In the genomic region with DNA sequence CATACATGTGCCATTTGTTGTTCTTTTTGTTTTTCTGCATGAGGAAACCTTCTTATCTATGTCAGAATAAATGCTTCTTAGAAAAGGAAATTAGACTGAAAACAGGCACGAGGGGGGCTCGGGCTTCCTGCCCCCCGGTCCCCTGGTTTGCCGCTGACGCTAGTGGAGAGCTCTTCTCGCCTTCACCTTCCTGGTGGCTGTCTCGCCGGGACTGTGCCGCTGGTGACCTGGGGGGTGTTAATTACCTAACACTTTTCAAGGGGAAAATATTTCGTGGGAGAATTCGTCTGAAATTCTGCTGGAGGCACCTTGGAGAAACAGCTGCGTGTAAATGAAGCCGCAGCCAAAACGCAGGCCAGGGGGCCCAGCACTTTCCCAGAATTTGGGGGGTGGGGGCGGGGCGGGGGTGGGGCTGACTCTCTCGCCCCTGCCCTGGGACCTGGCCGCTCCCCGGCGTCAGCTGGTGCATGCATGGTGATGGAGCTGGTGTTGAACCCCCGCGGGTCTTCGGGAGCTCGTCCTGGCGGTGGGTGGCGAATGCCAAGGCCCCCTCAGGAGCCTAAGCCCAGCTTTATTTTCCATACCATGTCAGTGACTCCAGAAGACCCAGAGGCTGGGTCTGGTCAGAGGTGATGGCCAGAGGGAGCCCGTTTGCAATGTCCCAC, we compare ENCODE assay signal across 16 cellular contexts. TPM values are rescaled to one million over a fixed set of nuclear protein-coding genes. Genes with fewer than 3 reads are reported as not detected.
DNase-seq lines count a peak whose midpoint lies in the region; ATAC-seq and TF ChIP-seq lines count a peak whose summit lies in the region.
"Had no signal": no experiment of that assay in that cellular context is flagged by ENCODE, and none has a peak within 500 bp of the region (broad histone marks: within the 10 kb centered on the region; RNA-seq: fewer than 3 reads in every experiment).

No MANE protein-coding gene starts in this region.

- CTCF ChIA-PET in naive thymus-derived CD4-positive, alpha-beta T cell (lab: Charles Lee): interaction anchor here (0.6 kb wide), 1 partner anchor 83 kb away, joined by 3 read pairs; no protein-coding TSS in a partner anchor

- POLR2A ChIA-PET in naive thymus-derived CD4-positive, alpha-beta T cell (lab: Charles Lee): no interaction called here

- no peak overlapping the region for H3K27ac Mint-ChIP-seq in natural killer cell treated with Interleukin-12 subunit alpha and Interleukin-12 subunit beta and Interleukin-15 and Interleukin-18, amount 100 ng/mL, for 72 hours
- H3K27ac Mint-ChIP-seq in natural killer cell: no peak overlapping the region
- H3K27ac Mint-ChIP-seq in naive thymus-derived CD4-positive, alpha-beta T cell: no peak overlapping the region
- H3K27ac Mint-ChIP-seq: CD4-positive, CD25-positive, alpha-beta regulatory T cell; HFFc6; IgD-negative memory B cell had no signal

- no peak for TF ChIP-seq EP300 in sigmoid colon (IDR thresholded peaks at IDR 0.05)

- no peaks in the 10 kb centered on the region for H3K4me1 Mint-ChIP-seq in natural killer cell treated with Interleukin-12 subunit alpha and Interleukin-12 subunit beta and Interleukin-15 and Interleukin-18, amount 100 ng/mL, for 72 hours (ENCODE audit: low read depth in 2 of 2)
- no peaks in the 10 kb centered on the region for H3K4me1 Mint-ChIP-seq in natural killer cell
- peaks cover 0 to 2% (median 0%) of the 10 kb centered on the region in 7 donors for H3K4me1 Mint-ChIP-seq in naive thymus-derived CD4-positive, alpha-beta T cell
- H3K4me1 Mint-ChIP-seq: CD4-positive, CD25-positive, alpha-beta regulatory T cell had no signal

- H3K4me1 ChIP-seq in sigmoid colon: no peaks in the 10 kb centered on the region
- H3K4me1 ChIP-seq in naive thymus-derived CD4-positive, alpha-beta T cell (ENCODE audit: control insufficient read depth in 2 of 2, insufficient read depth in 2 of 2, low read length in 2 of 2): no peaks in the 10 kb centered on the region
- H3K4me1 ChIP-seq: BE2C had no signal

- intact Hi-C loops in natural killer cell (cut with micrococcal nuclease): no loop called here
- intact Hi-C loops in sigmoid colon (cut with DNase I): no loop called here
- intact Hi-C loops in naive thymus-derived CD4-positive, alpha-beta T cell (cut with micrococcal nuclease): no loop called here

- no peak for ATAC-seq in natural killer cell treated with Interleukin-12 subunit alpha and Interleukin-12 subunit beta and Interleukin-15 and Interleukin-18, amount 100 ng/mL, for 72 hours
- no peak for ATAC-seq in natural killer cell
- ATAC-seq in naive thymus-derived CD4-positive, alpha-beta T cell: no peak
- ATAC-seq: HCT116, HepG2 had no signal

- no peak overlapping the region for H3K4me3 ChIP-seq in sigmoid colon
- no peak overlapping the region for H3K4me3 ChIP-seq in naive thymus-derived CD4-positive, alpha-beta T cell (ENCODE audit: low read length)
- H3K4me3 ChIP-seq: GM23248 had no signal

- TF ChIP-seq CTCF in natural killer cell (IDR thresholded peaks at IDR 0.05): no peak
- TF ChIP-seq CTCF in sigmoid colon (IDR thresholded peaks at IDR 0.05): no peak

- H3K9me3 ChIP-seq in sigmoid colon: no peaks in the 10 kb centered on the region
- peaks cover 0 to 3% (median 0%) of the 10 kb centered on the region in 3 experiments for H3K9me3 ChIP-seq in naive thymus-derived CD4-positive, alpha-beta T cell (ENCODE audit: control insufficient read depth in 2 of 3, low read length in 3 of 3)
- H3K9me3 ChIP-seq: BE2C had no signal

- H3K27me3 Mint-ChIP-seq in natural killer cell treated with Interleukin-12 subunit alpha and Interleukin-12 subunit beta and Interleukin-15 and Interleukin-18, amount 100 ng/mL, for 72 hours: peaks cover 5 to 9% of the 10 kb centered on the region in 2 donors
- no peaks in the 10 kb centered on the region for H3K27me3 Mint-ChIP-seq in natural killer cell (ENCODE audit: low read depth in 2 of 2)
- H3K27me3 Mint-ChIP-seq in naive thymus-derived CD4-positive, alpha-beta T cell: peaks cover 0 to 12% (median 5%) of the 10 kb centered on the region in 5 donors
- H3K27me3 Mint-ChIP-seq: CD4-positive, CD25-positive, alpha-beta regulatory T cell had no signal

- no peaks in the 10 kb centered on the region for H3K36me3 Mint-ChIP-seq in natural killer cell treated with Interleukin-12 subunit alpha and Interleukin-12 subunit beta and Interleukin-15 and Interleukin-18, amount 100 ng/mL, for 72 hours
- H3K36me3 Mint-ChIP-seq in natural killer cell: no peaks in the 10 kb centered on the region
- peaks cover 0 to 4% (median 0%) of the 10 kb centered on the region in 5 donors for H3K36me3 Mint-ChIP-seq in naive thymus-derived CD4-positive, alpha-beta T cell

- H3K36me3 ChIP-seq in sigmoid colon: no peaks in the 10 kb centered on the region
- no peaks in the 10 kb centered on the region for H3K36me3 ChIP-seq in naive thymus-derived CD4-positive, alpha-beta T cell (ENCODE audit: control insufficient read depth in 2 of 3, insufficient read depth in 3 of 3, low read length in 3 of 3)
- H3K36me3 ChIP-seq: BE2C had no signal

- 85 to 90% methylated on average over 27 of the region's 27 CpGs for WGBS in sigmoid colon, 2 donors

- DNase-seq in natural killer cell treated with Interleukin-12 subunit alpha and Interleukin-12 subunit beta and Interleukin-15 and Interleukin-18, amount 100 ng/mL, for 72 hours (ENCODE audit: low spot score): peak; percentile 41
- DNase-seq in natural killer cell: no peak
- DNase-seq in iPS-NIHi7 (ENCODE audit: extremely low spot score): peak; percentile 10
- DNase-seq in sigmoid colon: peak; percentile 34
- no peak for DNase-seq in caudate nucleus (lab: John Stamatoyannopoulos, UW)
- no peak for DNase-seq in naive thymus-derived CD4-positive, alpha-beta T cell
- DNase-seq: ACHN; BE2C; C1 segment of cervical spinal cord; Caco-2; CD4-positive, CD25-positive, alpha-beta regulatory T cell; GM23248; HFFc6 had no signal

- H3K27ac ChIP-seq in sigmoid colon: no peak overlapping the region
- no peak overlapping the region for H3K27ac ChIP-seq in caudate nucleus (ENCODE audit: low read depth, low read length)
- no peak overlapping the region for H3K27ac ChIP-seq in naive thymus-derived CD4-positive, alpha-beta T cell (ENCODE audit: low read depth, low read length)
- H3K27ac ChIP-seq: GM23248 had no signal

- no peak for TF ChIP-seq POLR2A in sigmoid colon (IDR thresholded peaks at IDR 0.05)

- peaks cover 0 to 29% (median 11%) of the 10 kb centered on the region in 3 donors for H3K27me3 ChIP-seq in sigmoid colon
- H3K27me3 ChIP-seq in naive thymus-derived CD4-positive, alpha-beta T cell (ENCODE audit: control insufficient read depth in 2 of 2, insufficient read depth in 2 of 2, low read length in 2 of 2): peaks cover 0 to 2% of the 10 kb centered on the region in 2 donors
- H3K27me3 ChIP-seq: BE2C had no signal

- no peak overlapping the region for H3K4me3 Mint-ChIP-seq in natural killer cell treated with Interleukin-12 subunit alpha and Interleukin-12 subunit beta and Interleukin-15 and Interleukin-18, amount 100 ng/mL, for 72 hours
- H3K4me3 Mint-ChIP-seq in natural killer cell: no peak overlapping the region
- H3K4me3 Mint-ChIP-seq in naive thymus-derived CD4-positive, alpha-beta T cell: no peak overlapping the region
- H3K4me3 Mint-ChIP-seq: CD4-positive, CD25-positive, alpha-beta regulatory T cell; HFFc6 had no signal

- H3K9me3 Mint-ChIP-seq in natural killer cell treated with Interleukin-12 subunit alpha and Interleukin-12 subunit beta and Interleukin-15 and Interleukin-18, amount 100 ng/mL, for 72 hours: no peaks in the 10 kb centered on the region
- no peaks in the 10 kb centered on the region for H3K9me3 Mint-ChIP-seq in natural killer cell
- peaks cover 0 to 12% (median 2%) of the 10 kb centered on the region in 11 donors for H3K9me3 Mint-ChIP-seq in naive thymus-derived CD4-positive, alpha-beta T cell
- H3K9me3 Mint-ChIP-seq: IgD-negative memory B cell had no signal

RNA-seq across cellular contexts. Expression of gene MCF2L, which starts 58.3 kb away (rescaled TPM):
- total RNA-seq in natural killer cell treated with Interleukin-12 subunit alpha and Interleukin-12 subunit beta and Interleukin-15 and Interleukin-18, amount 100 ng/mL, for 72 hours: under 1 TPM; 0.56 to 0.74 TPM
- total RNA-seq in natural killer cell (1 to 10 TPM; 1.7 to 3.0 (median 3.0) TPM), sigmoid colon (10 to 100 TPM in 3 of 4 donors, 1 to 10 TPM in 1; 7.5 to 20.2 (median 13.0) TPM)
- 10 to 100 TPM; 43.5 to 59.9 (median 51.1) TPM for polyA plus RNA-seq in sigmoid colon
- total RNA-seq in naive thymus-derived CD4-positive, alpha-beta T cell: 10 to 100 TPM in 4 of 5 experiments, under 1 TPM in 1; 0.51 to 32.6 (median 21.9) TPM
- 1 to 10 TPM; 1.9 to 4.7 TPM for polyA plus RNA-seq in naive thymus-derived CD4-positive, alpha-beta T cell
- total RNA-seq: GM23248, HFFc6 had no signal
- polyA plus RNA-seq: GM23248 had no signal

Comparison
In these comparisons a context has a peak if more than half of its experiments do, and no peak if none do; other contexts are left out.
1. DNase-seq: peak in natural killer cell treated with Interleukin-12 subunit alpha and Interleukin-12 subunit beta and Interleukin-15 and Interleukin-18, amount 100 ng/mL, for 72 hours (single experiment), iPS-NIHi7 (single experiment) and sigmoid colon (single experiment); none in natural killer cell (single experiment), caudate nucleus (0 of 61) and naive thymus-derived CD4-positive, alpha-beta T cell (0 of 9).